ENCODE assay signal across 8 cellular contexts in the genomic region with DNA sequence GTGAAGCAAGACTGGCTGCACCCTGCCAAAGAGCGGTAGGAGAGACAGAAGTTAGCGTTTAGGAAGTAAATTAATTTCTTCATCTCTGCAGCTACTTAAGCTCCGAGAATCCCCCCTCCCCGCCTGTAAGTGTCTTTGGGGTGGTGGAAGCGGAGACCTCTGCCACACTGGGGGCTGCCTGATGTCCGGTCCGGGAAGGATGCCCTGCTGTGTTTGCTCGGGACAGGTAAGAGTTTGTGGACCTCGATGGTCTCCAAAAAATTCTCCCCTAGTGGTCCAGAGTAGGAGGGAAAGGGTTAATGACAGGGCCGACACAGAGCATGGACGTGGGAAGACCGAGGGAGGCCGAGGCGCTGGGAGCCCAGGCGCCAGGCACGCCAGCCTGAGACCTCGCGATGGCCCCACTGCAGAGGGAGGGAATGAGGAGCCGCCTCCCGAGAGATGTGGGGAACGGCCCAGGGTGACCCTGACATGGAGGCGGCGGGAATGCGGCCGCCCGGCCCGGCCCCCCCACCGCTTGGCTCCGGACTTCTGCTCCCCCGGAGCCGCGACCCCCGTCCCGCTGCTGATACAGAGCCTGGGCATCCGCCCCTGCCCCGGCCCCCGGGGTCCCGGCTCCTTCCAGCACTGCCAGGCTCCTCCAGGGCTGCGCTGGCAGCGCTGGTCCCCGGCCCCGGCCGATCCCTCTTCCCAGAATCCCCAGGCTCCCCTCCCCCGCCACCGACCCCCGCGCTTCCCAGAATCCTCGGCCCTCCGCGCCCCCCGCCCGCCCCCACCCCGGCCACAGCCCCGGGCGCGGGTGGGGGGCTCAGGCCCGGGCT. TPM values are rescaled to one million over a fixed set of nuclear protein-coding genes. Genes with fewer than 3 reads are reported as not detected.
A peak's percentile ranks its signal among the peaks of the same experiment; 100 is the strongest.
DNase-seq lines count a peak whose midpoint lies in the region; ATAC-seq and TF ChIP-seq lines count a peak whose summit lies in the region.

No MANE protein-coding gene starts in this region.

- ATAC-seq in central memory CD8-positive, alpha-beta T cell (replicated peaks; ENCODE audit: extremely low read depth, poor library complexity, severe bottlenecking) = peak; percentile 40

- H3K9me3 Mint-ChIP-seq in central memory CD8-positive, alpha-beta T cell = no peaks in the 10 kb centered on the region

- intact Hi-C loops in stomach (cut with DNase I; ENCODE audit: low total_unique reads) = loop anchor here (10.0 kb wide), 1 partner anchor 58 kb away; no protein-coding TSS in a partner anchor

- TF ChIP-seq POLR2A in stomach (IDR thresholded peaks at IDR 0.05) = no peak

- H3K27ac Mint-ChIP-seq in central memory CD8-positive, alpha-beta T cell (ENCODE audit: low read depth) = no peak overlapping the region

- peaks cover 11% of the 10 kb centered on the region for H3K4me1 Mint-ChIP-seq in central memory CD8-positive, alpha-beta T cell

- H3K27me3 Mint-ChIP-seq in central memory CD8-positive, alpha-beta T cell = peaks cover 34% of the 10 kb centered on the region

- DNase-seq in NCI-H748 (lab: John Stamatoyannopoulos, UW; ENCODE audit: unreplicated experiment) (peak; percentile 32), NCI-H748 treated with DMSO at 0.1 percent for 48 hours (lab: John Stamatoyannopoulos, UW) (no peak), NCI-H526 treated with DMSO at 0.1 percent for 48 hours (lab: John Stamatoyannopoulos, UW) (peak; percentile 19), stomach (peak; percentile 41), GM19240 (ENCODE audit: insufficient read length, low spot score) (no peak), RPMI8226 (no peak)
- no peak for DNase-seq in central memory CD8-positive, alpha-beta T cell (ENCODE audit: low spot score in 2 of 2)

- 4 to 11% (median 6%) methylated on average over 19 to 55 of the region's 57 CpGs for WGBS in stomach, 5 donors

- H3K9me3 ChIP-seq in stomach = no peaks in the 10 kb centered on the region

- no peak for TF ChIP-seq EP300 in stomach (IDR thresholded peaks at IDR 0.05)

- H3K4me3 ChIP-seq in stomach = peak overlapping the region; percentile 83 to 99 (median 92)

- H3K4me1 ChIP-seq in stomach = peaks cover 11 to 40% (median 27%) of the 10 kb centered on the region in 4 donors

- no peak for TF ChIP-seq CTCF in stomach (IDR thresholded peaks at IDR 0.05)

- no peaks in the 10 kb centered on the region for H3K27me3 ChIP-seq in layer of hippocampus (ENCODE audit: control insufficient read depth, insufficient read depth, low read length)
- H3K27me3 ChIP-seq in stomach = no peaks in the 10 kb centered on the region

- peaks cover 4% of the 10 kb centered on the region for H3K36me3 Mint-ChIP-seq in central memory CD8-positive, alpha-beta T cell (ENCODE audit: insufficient read depth)

- peak overlapping the region; percentile 80 for H3K4me3 Mint-ChIP-seq in central memory CD8-positive, alpha-beta T cell

- peaks cover 22 to 35% (median 33%) of the 10 kb centered on the region in 4 donors for H3K36me3 ChIP-seq in stomach

- H3K27ac ChIP-seq in layer of hippocampus (ENCODE audit: low read depth, low read length) (peak overlapping the region; percentile 30), stomach (peak overlapping the region; percentile 82 to 93 (median 91))

RNA-seq across cellular contexts. Expression of a gene that starts 0.7 kb away (rescaled TPM):
- 10 to 100 TPM; 10.7 to 21.3 (median 18.3) TPM for total RNA-seq in stomach
- polyA plus RNA-seq in stomach = 1 to 10 TPM; 4.4 to 5.9 (median 4.9) TPM

RNA-seq across cellular contexts. Expression of a gene that starts 24.2 kb away (rescaled TPM):
- 100 to 1,000 TPM in 1 of 5 donors, 10 to 100 TPM in 4; 17.5 to 155 (median 55.1) TPM for total RNA-seq in stomach
- polyA plus RNA-seq in stomach = 10 to 100 TPM; 43.7 to 57.0 (median 53.9) TPM

RNA-seq across cellular contexts. Expression of a gene that starts 24.5 kb away (rescaled TPM):
- 10 to 100 TPM in 2 of 5 donors, 1 to 10 TPM in 1, not detected in 2; 2.0 to 71.2 (median 13.9) TPM for total RNA-seq in stomach
- polyA plus RNA-seq in stomach = 10 to 100 TPM in 1 of 3 donors, 1 to 10 TPM in 2; 8.9 to 11.4 (median 9.4) TPM

RNA-seq across cellular contexts. Expression of a gene that starts 38.1 kb away (rescaled TPM):
- total RNA-seq in stomach = 100 to 1,000 TPM in 1 of 5 donors, 10 to 100 TPM in 4; 18.2 to 104 (median 28.0) TPM
- 10 to 100 TPM; 29.3 to 41.5 (median 35.6) TPM for polyA plus RNA-seq in stomach

Comparison
In these comparisons a context has a peak if more than half of its experiments do, and no peak if none do; other contexts are left out.
1. DNase-seq: peak in NCI-H748 (single experiment), NCI-H526 treated with DMSO at 0.1 percent for 48 hours (single experiment) and stomach (single experiment); none in NCI-H748 treated with DMSO at 0.1 percent for 48 hours (single experiment), central memory CD8-positive, alpha-beta T cell (0 of 2), GM19240 (single experiment) and RPMI8226 (single experiment).